Comparison of ENCODE assay signal across 17 cellular contexts in the genomic region with DNA sequence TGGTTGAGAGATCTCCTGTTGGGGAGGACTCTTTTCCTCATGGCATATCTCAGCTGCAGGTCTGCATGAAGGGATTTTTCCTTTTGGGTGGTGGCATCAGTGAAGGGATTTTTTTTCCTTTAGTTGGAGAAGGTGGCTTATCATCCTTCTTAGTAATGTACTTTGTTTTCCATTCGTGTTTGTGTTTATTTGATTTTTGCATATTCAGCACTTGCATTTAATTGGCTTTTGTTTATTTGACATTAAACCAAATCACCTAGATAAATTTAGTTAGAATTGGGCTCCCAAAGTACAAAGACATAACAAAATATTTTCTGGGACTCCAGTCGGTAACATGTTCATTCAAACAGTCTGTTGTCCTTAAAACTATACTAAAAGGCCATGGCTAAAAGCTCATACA. TPM values are rescaled to one million over a fixed set of nuclear protein-coding genes. Genes with fewer than 3 reads are reported as not detected.
DNase-seq lines count a peak whose midpoint lies in the region; FAIRE-seq and TF ChIP-seq lines count a peak whose summit lies in the region.
"Had no signal": no experiment of that assay in that cellular context is flagged by ENCODE, and none has a peak within 500 bp of the region (broad histone marks: within the 10 kb centered on the region; RNA-seq: fewer than 3 reads in every experiment).

No MANE protein-coding gene starts in this region.

- no peak for TF ChIP-seq RAD21 in H1 (IDR thresholded peaks at IDR 0.05 in 1 of 2, conservative IDR thresholded peaks at IDR 0.05 in 1 of 2; ENCODE audit: low read depth in 2 of 2, low read length in 2 of 2)

- peaks cover 27% of the 10 kb centered on the region for H3K4me1 Mint-ChIP-seq in Caco-2 (ENCODE audit: low read depth, unreplicated experiment)
- H3K4me1 Mint-ChIP-seq: B cell had no signal

- no peak overlapping the region for H2BK5ac ChIP-seq in H1 (ENCODE audit: low read depth, low read length)

- H3K27ac Mint-ChIP-seq in Caco-2 (ENCODE audit: unreplicated experiment): peak overlapping the region; percentile 35
- H3K27ac Mint-ChIP-seq: B cell; CD4-positive, CD25-positive, alpha-beta regulatory T cell had no signal

- no peak overlapping the region for H2AFZ ChIP-seq in H1 (ENCODE audit: low read length)
- H2AFZ ChIP-seq: GM23248 had no signal

- H3K79me2 ChIP-seq in H1 (ENCODE audit: control insufficient read depth in 1 of 2, insufficient read depth in 2 of 2, low read length in 2 of 2): no peaks in the 10 kb centered on the region

- H3K27me3 ChIP-seq in Caco-2 (replicated peaks; ENCODE audit: control insufficient read depth, insufficient read depth, low read length): no peaks in the 10 kb centered on the region
- no peaks in the 10 kb centered on the region for H3K27me3 ChIP-seq in HUES48 (ENCODE audit: control insufficient read depth, insufficient read depth, low read length)
- H3K27me3 ChIP-seq in H1 (replicated peaks in 1 of 4; ENCODE audit: control insufficient read depth in 3 of 4, extremely low read depth in 1 of 4, insufficient read depth in 3 of 4, low read length in 3 of 4): no peaks in the 10 kb centered on the region
- no peaks in the 10 kb centered on the region for H3K27me3 ChIP-seq in colonic mucosa
- H3K27me3 ChIP-seq: BLaER1 treated with 17β-estradiol and CSF1 and Interleukin-3, amounts not matched to agents 10 nM and 100 nM had no signal

- no peak overlapping the region for H2BK120ac ChIP-seq in H1 (replicated peaks; ENCODE audit: low read depth, low read length)

- H3K36me3 Mint-ChIP-seq in Caco-2 (ENCODE audit: insufficient read depth, unreplicated experiment): no peaks in the 10 kb centered on the region
- H3K36me3 Mint-ChIP-seq: CD4-positive, CD25-positive, alpha-beta regulatory T cell had no signal

- H3K56ac ChIP-seq in H1 (replicated peaks; ENCODE audit: insufficient read length, low read depth, low read length): no peak overlapping the region

- peak overlapping the region; percentile 33 for H3K4ac ChIP-seq in H1 (replicated peaks; ENCODE audit: insufficient read length, low read depth, low read length)

- no peak overlapping the region for H2BK15ac ChIP-seq in H1 (ENCODE audit: low read length)

- H3K27ac ChIP-seq in HUES48 (ENCODE audit: low read depth, low read length): peak overlapping the region; percentile 14
- no peak overlapping the region for H3K27ac ChIP-seq in H1 (ENCODE audit: low read depth, low read length)
- H3K27ac ChIP-seq in colonic mucosa: no peak overlapping the region
- H3K27ac ChIP-seq: BLaER1 treated with 17β-estradiol and CSF1 and Interleukin-3, amounts not matched to agents 10 nM and 100 nM; GM23248 had no signal

- H4K5ac ChIP-seq in H1 (ENCODE audit: insufficient read length, low read depth, low read length): no peak overlapping the region

- DNase-seq in Caco-2: no peak
- DNase-seq in H1 (ENCODE audit: low read depth in 1 of 2, low spot score in 2 of 2): no peak
- DNase-seq in colonic mucosa: no peak
- DNase-seq in NCI-H146 treated with DMSO at 0.1 percent for 48 hours (lab: John Stamatoyannopoulos, UW; ENCODE audit: unreplicated experiment): no peak
- no peak for DNase-seq in T-helper 1 cell
- DNase-seq: CD4-positive, CD25-positive, alpha-beta regulatory T cell; DMS153; DMS79; GDM1; GM23248; H7; KBM-7 had no signal

- H2BK12ac ChIP-seq in H1 (ENCODE audit: low read depth, low read length): no peak overlapping the region

- CTCF ChIA-PET in Caco-2 (lab: Charles Lee): interaction anchor here (0.7 kb wide), 1 partner anchor 320 kb away, joined by 3 read pairs; no protein-coding TSS in a partner anchor
- CTCF ChIA-PET in H1 (lab: Charles Lee; ENCODE audit: partially characterized antibody): no interaction called here

- no peaks in the 10 kb centered on the region for H3K9me3 Mint-ChIP-seq in Caco-2 (ENCODE audit: unreplicated experiment)
- H3K9me3 Mint-ChIP-seq: CD4-positive, CD25-positive, alpha-beta regulatory T cell had no signal

- H4K20me1 ChIP-seq in H1 (replicated peaks in 1 of 2; ENCODE audit: control insufficient read depth in 1 of 2, insufficient read depth in 2 of 2, low read length in 2 of 2): no peaks in the 10 kb centered on the region
- H4K20me1 ChIP-seq: BLaER1 treated with 17β-estradiol and CSF1 and Interleukin-3, amounts not matched to agents 10 nM and 100 nM had no signal

- H3K9ac ChIP-seq in HUES48 (ENCODE audit: low read depth, low read length): no peak overlapping the region
- H3K9ac ChIP-seq in H1 (replicated peaks in 1 of 4; ENCODE audit: extremely low read depth in 1 of 4, low read depth in 3 of 4, low read length in 3 of 4): no peak overlapping the region
- no peak overlapping the region for H3K9ac ChIP-seq in colonic mucosa (ENCODE audit: low read depth in 2 of 2, low read length in 2 of 2)
- H3K9ac ChIP-seq: BLaER1 treated with 17β-estradiol and CSF1 and Interleukin-3, amounts not matched to agents 10 nM and 100 nM; GM23248 had no signal

- POLR2A ChIA-PET in Caco-2 (lab: Charles Lee) (no interaction called here), H1 (lab: Charles Lee; ENCODE audit: partially characterized antibody) (interaction anchor here (1.3 kb wide), 1 partner anchor 11 kb away, joined by 4 read pairs; no protein-coding TSS in a partner anchor)

- no peak for TF ChIP-seq EP300 in H1 (IDR thresholded peaks at IDR 0.05; ENCODE audit: borderline replicate concordance in 1 of 2, low read depth in 2 of 2, low read length in 2 of 2)

- H4K91ac ChIP-seq in H1 (replicated peaks; ENCODE audit: insufficient read length, low read length): no peak overlapping the region

- no peak overlapping the region for H4K8ac ChIP-seq in H1 (ENCODE audit: extremely low read depth, insufficient read depth, low read length)

- H3K18ac ChIP-seq in H1 (ENCODE audit: extremely low read depth, low read length): no peak overlapping the region

- 88% methylated on average over 2 of the region's 2 CpGs; no CpG with 5 or more reads in 1 of the 2 experiments for WGBS in H1 (ENCODE audit: extremely low coverage in 1 of 2, insufficient coverage in 1 of 2, insufficient read length in 1 of 2, insufficient replicate concordance in 2 of 2, low coverage in 1 of 2, low lambda C conversion rate in 2 of 2, missing lambda C conversion rate in 1 of 2), 2 experiments

- no peaks in the 10 kb centered on the region for H3K79me1 ChIP-seq in H1 (ENCODE audit: low read depth, low read length)

- H3K36me3 ChIP-seq in Caco-2 (ENCODE audit: control insufficient read depth, insufficient read depth, low read length) (no peaks in the 10 kb centered on the region), HUES48 (ENCODE audit: control insufficient read depth, insufficient read depth, low read length) (no peaks in the 10 kb centered on the region), H1 (ENCODE audit: control insufficient read depth in 2 of 4, insufficient read depth in 4 of 4, low read length in 3 of 4) (no peaks in the 10 kb centered on the region; a peak in 1 of 8 replicates), colonic mucosa (no peaks in the 10 kb centered on the region)
- H3K36me3 ChIP-seq: BLaER1 treated with 17β-estradiol and CSF1 and Interleukin-3, amounts not matched to agents 10 nM and 100 nM had no signal

- H3K4me1 ChIP-seq in Caco-2: peaks cover 30% of the 10 kb centered on the region
- H3K4me1 ChIP-seq in HUES48 (ENCODE audit: control insufficient read depth, insufficient read depth, low read length): peaks cover 39% of the 10 kb centered on the region
- peaks cover 0 to 4% (median 2%) of the 10 kb centered on the region in 4 experiments; a peak in 2 of 7 replicates for H3K4me1 ChIP-seq in H1 (replicated peaks in 1 of 4; ENCODE audit: control insufficient read depth in 3 of 4, insufficient read depth in 4 of 4, low read length in 3 of 4)
- H3K4me1 ChIP-seq in colonic mucosa: no peaks in the 10 kb centered on the region
- H3K4me1 ChIP-seq: BLaER1 treated with 17β-estradiol and CSF1 and Interleukin-3, amounts not matched to agents 10 nM and 100 nM had no signal

- H3K4me3 ChIP-seq in Caco-2 (ENCODE audit: low read depth, low read length): no peak overlapping the region
- H3K4me3 ChIP-seq in HUES48 (ENCODE audit: low read depth, low read length): no peak overlapping the region
- H3K4me3 ChIP-seq in H1 (ENCODE audit: extremely low read depth in 1 of 4, insufficient read depth in 2 of 4, low read depth in 3 of 4, low read length in 4 of 4): no peak overlapping the region
- no peak overlapping the region for H3K4me3 ChIP-seq in colonic mucosa
- H3K4me3 ChIP-seq: BLaER1 treated with 17β-estradiol and CSF1 and Interleukin-3, amounts not matched to agents 10 nM and 100 nM; GM23248 had no signal

- H3K4me2 ChIP-seq in H1 (ENCODE audit: insufficient read depth in 1 of 2, low read depth in 2 of 2, low read length in 2 of 2): no peak overlapping the region
- H3K4me2 ChIP-seq: BLaER1 treated with 17β-estradiol and CSF1 and Interleukin-3, amounts not matched to agents 10 nM and 100 nM had no signal

- no peak overlapping the region for H2AK5ac ChIP-seq in H1 (ENCODE audit: low read depth, low read length)

- BruUV-seq in Caco-2 (replicated peaks; lab: Mats Ljungman, UMichigan): no TSS peak

- no peaks in the 10 kb centered on the region for H3K9me3 ChIP-seq in Caco-2
- no peaks in the 10 kb centered on the region for H3K9me3 ChIP-seq in HUES48 (ENCODE audit: control insufficient read depth, insufficient read depth, low read length)
- H3K9me3 ChIP-seq in H1 (ENCODE audit: insufficient read depth in 2 of 2, low read depth in 1 of 2, low read length in 1 of 2): no peaks in the 10 kb centered on the region
- no peaks in the 10 kb centered on the region for H3K9me3 ChIP-seq in colonic mucosa

- intact Hi-C loops in Caco-2 (cut with micrococcal nuclease; ENCODE audit: unreplicated experiment): no loop called here
- intact Hi-C loops in colonic mucosa (cut with DNase I): no loop called here

- H3K27me3 Mint-ChIP-seq in Caco-2 (ENCODE audit: insufficient read depth, unreplicated experiment): no peaks in the 10 kb centered on the region
- H3K27me3 Mint-ChIP-seq: CD4-positive, CD25-positive, alpha-beta regulatory T cell had no signal

- H2BK20ac ChIP-seq in H1 (ENCODE audit: low read length): peak overlapping the region; percentile 48; the same call in 1 of the 2 replicates

- no peak overlapping the region for H3K14ac ChIP-seq in H1 (ENCODE audit: insufficient read length)

- H3K23ac ChIP-seq in H1 (ENCODE audit: insufficient read length): no peak overlapping the region

- no peaks in the 10 kb centered on the region for H3K23me2 ChIP-seq in H1 (ENCODE audit: low read depth, low read length)

- no peak for TF ChIP-seq POLR2A in H1 (IDR thresholded peaks at IDR 0.05; ENCODE audit: control extremely low read depth in 1 of 2, low read depth in 2 of 2, low read length in 2 of 2)

- no peak for TF ChIP-seq CTCF in Caco-2 (IDR thresholded peaks at IDR 0.05; ENCODE audit: insufficient read depth in 1 of 2, low read depth in 1 of 2, low read length in 1 of 2, severe bottlenecking in 1 of 2, unreplicated experiment in 1 of 2)
- TF ChIP-seq CTCF in H1 (IDR thresholded peaks at IDR 0.05; ENCODE audit: control extremely low read depth in 1 of 3, insufficient read depth in 1 of 3, low read depth in 1 of 3, low read length in 3 of 3): no peak
- TF ChIP-seq CTCF in colonic mucosa (IDR thresholded peaks at IDR 0.05): no peak

- peak overlapping the region; percentile 18 for H3K4me3 Mint-ChIP-seq in Caco-2 (ENCODE audit: unreplicated experiment)
- H3K4me3 Mint-ChIP-seq: B cell; CD4-positive, CD25-positive, alpha-beta regulatory T cell had no signal

- no peak for FAIRE-seq in H1 (lab: Jason Lieb, UNC)
- FAIRE-seq: GM12892, GM18507 had no signal

RNA-seq across cellular contexts. Expression of gene MANEA, which starts 56.2 kb away (rescaled TPM):
- total RNA-seq in Caco-2 (2022): 15.7 and 17.1 TPM in 2 replicates
- 8.4 and 10.4 TPM in 2 replicates for total RNA-seq in H1 (2021; fragmentation: NEBNext Ultra II Directional; extraction: Animal tissue kit (Norgen Biotek cat#: 25700))
- 1.4 and 2.8 TPM in 2 replicates for polyA plus RNA-seq in H1 (2011; rRNA removed)
- 2.5 TPM for polyA plus RNA-seq in H1 (2011; cell fraction: cytosol; rRNA removed)
- 0.78 TPM for polyA plus RNA-seq in H1 (2011; cell fraction: nucleus; rRNA removed)
- polyA plus RNA-seq in H1 (2012, experiment 1 of 2): 1.9 to 3.7 TPM (median 2.1 TPM) in 4 replicates
- 0.75 TPM for polyA plus RNA-seq in H1 (2012, experiment 2 of 2)
- 10.1 TPM for polyA plus RNA-seq in H1 (2013, experiment 1 of 2)
- 10.0 TPM for polyA plus RNA-seq in H1 (2013, experiment 2 of 2)
- 2.3 and 6.4 TPM in 2 replicates for polyA minus RNA-seq in H1 (2011; rRNA and poly(A)+ RNA removed)
- 2.3 TPM for polyA minus RNA-seq in H1 (2011; cell fraction: cytosol; rRNA and poly(A)+ RNA removed)
- polyA minus RNA-seq in H1 (2011; cell fraction: nucleus; rRNA and poly(A)+ RNA removed): 9.5 TPM
- total RNA-seq in colonic mucosa: 1 to 10 TPM; 4.9 to 7.5 TPM
